19 cellular contexts compared by ENCODE assay signal in genomic region chr3:40200754-40201316, GRCh38.
DNase-seq lines count a peak whose midpoint lies in the region; ATAC-seq and TF ChIP-seq lines count a peak whose summit lies in the region.
"Had no signal": no experiment of that assay in that cellular context is flagged by ENCODE, and none has a peak within 500 bp of the region (broad histone marks: within the 10 kb centered on the region; RNA-seq: fewer than 3 reads in every experiment).

No MANE protein-coding gene starts in this region.

- H3K9me3 Mint-ChIP-seq in activated CD4-positive, alpha-beta T cell treated with anti-CD3 and anti-CD28 coated beads, Interleukin-2, amount 10 ng/mL, durations not matched to agents 24 days and 14 days: no peaks in the 10 kb centered on the region
- H3K9me3 Mint-ChIP-seq: CD8-positive, alpha-beta memory T cell had no signal

- no peak overlapping the region for H3K27ac Mint-ChIP-seq in activated CD4-positive, alpha-beta T cell treated with anti-CD3 and anti-CD28 coated beads, Interleukin-2, amount 10 ng/mL, durations not matched to agents 24 days and 14 days

- no peaks in the 10 kb centered on the region for H3K4me1 Mint-ChIP-seq in activated CD4-positive, alpha-beta T cell treated with anti-CD3 and anti-CD28 coated beads, Interleukin-2, amount 10 ng/mL, durations not matched to agents 24 days and 14 days

- ATAC-seq in GM21619 (IDR thresholded peaks at IDR 0.05; ENCODE audit: unreplicated experiment): no peak

- no peak for TF ChIP-seq CTCF in fibroblast of mammary gland (conservative IDR thresholded peaks at IDR 0.05; ENCODE audit: control insufficient read depth, insufficient read depth, low read depth, low read length)

- DNase-seq in activated CD4-positive, alpha-beta T cell treated with anti-CD3 and anti-CD28 coated beads, Interleukin-2, amount 10 ng/mL, durations not matched to agents 24 days and 14 days: peak; percentile 37
- DNase-seq in activated CD4-positive, alpha-beta T cell treated with anti-CD3 and anti-CD28 coated beads, Interleukin-2, amount 50 U/mL, for 1 hour: no peak
- DNase-seq in OCI-M1 (lab: John Stamatoyannopoulos, UW) (peak; percentile 81), fibroblast of mammary gland (ENCODE audit: low read depth) (peak; percentile 6), nucleus accumbens (lab: John Stamatoyannopoulos, UW) (no peak), middle frontal gyrus (ENCODE audit: extremely low spot score, low spot score) (no peak), GDM1 (lab: John Stamatoyannopoulos, UW) (no peak)
- DNase-seq: CD8-positive, alpha-beta memory T cell; DMS79; Kasumi-1; MV-4-11; NCI-H1417; NCI-H1930; NCI-H2171; NCI-H510A; NCI-H82; SIG-M5 had no signal

- H3K27me3 Mint-ChIP-seq in activated CD4-positive, alpha-beta T cell treated with anti-CD3 and anti-CD28 coated beads, Interleukin-2, amount 10 ng/mL, durations not matched to agents 24 days and 14 days: peaks cover 17% of the 10 kb centered on the region
- H3K27me3 Mint-ChIP-seq: CD8-positive, alpha-beta memory T cell had no signal

- no peak overlapping the region for H3K4me3 ChIP-seq in fibroblast of mammary gland (ENCODE audit: control insufficient read depth, low read depth, low read length)
- H3K4me3 ChIP-seq: BLaER1 treated with 17β-estradiol and CSF1 and Interleukin-3, amounts not matched to agents 10 nM and 100 nM had no signal

- no peak overlapping the region for H3K4me3 Mint-ChIP-seq in activated CD4-positive, alpha-beta T cell treated with anti-CD3 and anti-CD28 coated beads, Interleukin-2, amount 10 ng/mL, durations not matched to agents 24 days and 14 days

- H3K36me3 Mint-ChIP-seq in activated CD4-positive, alpha-beta T cell treated with anti-CD3 and anti-CD28 coated beads, Interleukin-2, amount 10 ng/mL, durations not matched to agents 24 days and 14 days (ENCODE audit: low read depth): no peaks in the 10 kb centered on the region
- H3K36me3 Mint-ChIP-seq: CD8-positive, alpha-beta memory T cell had no signal

- intact Hi-C loops in activated CD4-positive, alpha-beta T cell treated with anti-CD3 and anti-CD28 coated beads, Interleukin-2, amount 10 ng/mL, durations not matched to agents 24 days and 14 days (cut with micrococcal nuclease): no loop called here

Comparison
In these comparisons a context has a peak if more than half of its experiments do, and no peak if none do; other contexts are left out.
1. DNase-seq: peak in activated CD4-positive, alpha-beta T cell treated with anti-CD3 and anti-CD28 coated beads, Interleukin-2, amount 10 ng/mL, durations not matched to agents 24 days and 14 days (single experiment), OCI-M1 (single experiment) and fibroblast of mammary gland (single experiment); none in activated CD4-positive, alpha-beta T cell treated with anti-CD3 and anti-CD28 coated beads, Interleukin-2, amount 50 U/mL, for 1 hour (single experiment), nucleus accumbens (0 of 56), middle frontal gyrus (single experiment) and GDM1 (single experiment).